ENCODE assay signal across 17 cellular contexts in genomic region chrX:53379008-53379710, GRCh38. TPM values are rescaled to one million over a fixed set of nuclear protein-coding genes. Genes with fewer than 3 reads are reported as not detected.
DNase-seq lines count a peak whose midpoint lies in the region; ATAC-seq, FAIRE-seq and TF ChIP-seq lines count a peak whose summit lies in the region.
"Had no signal": no experiment of that assay in that cellular context is flagged by ENCODE, and none has a peak within 500 bp of the region (broad histone marks: within the 10 kb centered on the region; RNA-seq: fewer than 3 reads in every experiment).

No MANE protein-coding gene starts in this region.

- no peak overlapping the region for H3K27ac Mint-ChIP-seq in activated CD4-positive, alpha-beta T cell treated with anti-CD3 and anti-CD28 coated beads for 36 hours
- H3K27ac Mint-ChIP-seq: B cell had no signal

- in situ Hi-C loops in HepG2 (cut with HindIII; ENCODE audit: extremely low pct_ligation_motif_present, low pct_unique_long_range_greater_than_20kb) = no loop called here

- WGBS in HepG2 (ENCODE audit: low lambda C conversion rate) = 100% methylated on average over 2 of the region's 3 CpGs
- whole genome bisulfite sequencing in right lobe of liver (ENCODE audit: insufficient coverage, low coverage, low lambda C conversion rate, missing lambda C conversion rate) = 100% methylated on average over 3 of the region's 3 CpGs
- WGBS in mesenchymal stem cell = 100% methylated on average over 3 of the region's 3 CpGs
- WGBS in right cardiac atrium = 98% methylated on average over 3 of the region's 3 CpGs

- H3K4me3 ChIP-seq in HepG2 (replicated peaks in 1 of 3; ENCODE audit: insufficient read depth in 1 of 3, low read depth in 2 of 3, low read length in 3 of 3) = no peak overlapping the region
- no peak overlapping the region for H3K4me3 ChIP-seq in right lobe of liver
- H3K4me3 ChIP-seq in mesenchymal stem cell (ENCODE audit: insufficient read depth in 1 of 2, low read depth in 1 of 2, low read length in 2 of 2) = no peak overlapping the region
- no peak overlapping the region for H3K4me3 ChIP-seq in right cardiac atrium (ENCODE audit: low read length)
- H3K4me3 ChIP-seq: BLaER1 treated with 17β-estradiol and CSF1 and Interleukin-3, amounts not matched to agents 10 nM and 100 nM; GM23248; HAP-1 had no signal

- no peaks in the 10 kb centered on the region for H3K9me3 Mint-ChIP-seq in activated CD4-positive, alpha-beta T cell treated with anti-CD3 and anti-CD28 coated beads for 36 hours (ENCODE audit: low read depth)
- H3K9me3 Mint-ChIP-seq: CD8-positive, alpha-beta memory T cell had no signal

- BruUV-seq in HepG2 (replicated peaks; lab: Mats Ljungman, UMichigan) = no TSS peak

- TF ChIP-seq RAD21 in HepG2 (CRISPR knock-in tag; IDR thresholded peaks at IDR 0.05) = no peak

- no peak overlapping the region for H2BK12ac ChIP-seq in mesenchymal stem cell (ENCODE audit: low read length in 2 of 2)

- no peaks in the 10 kb centered on the region for H3K4me1 Mint-ChIP-seq in activated CD4-positive, alpha-beta T cell treated with anti-CD3 and anti-CD28 coated beads for 36 hours
- H3K4me1 Mint-ChIP-seq: B cell; CD8-positive, alpha-beta memory T cell had no signal

- no peak overlapping the region for H3K18ac ChIP-seq in mesenchymal stem cell (ENCODE audit: low read depth in 1 of 2, low read length in 2 of 2)

- no peak overlapping the region for H3K14ac ChIP-seq in mesenchymal stem cell (ENCODE audit: low read length in 2 of 2)

- peaks cover 17% of the 10 kb centered on the region for H3K4me1 ChIP-seq in HepG2 (ENCODE audit: insufficient read depth, low read length)
- H3K4me1 ChIP-seq in right lobe of liver = no peaks in the 10 kb centered on the region
- H3K4me1 ChIP-seq in mesenchymal stem cell (ENCODE audit: control insufficient read depth, insufficient read depth, low read depth, low read length) = peaks cover 14% of the 10 kb centered on the region
- no peaks in the 10 kb centered on the region for H3K4me1 ChIP-seq in right cardiac atrium (ENCODE audit: control insufficient read depth, insufficient read depth, low read length)
- H3K4me1 ChIP-seq: HAP-1 had no signal

- POLR2A ChIA-PET in activated CD4-positive, alpha-beta T cell treated with anti-CD3 and anti-CD28 coated beads for 36 hours (lab: Charles Lee) = no interaction called here
- POLR2A ChIA-PET in HepG2 (lab: Yijun Ruan, JAX) = no interaction called here

- H4K20me1 ChIP-seq in HepG2 (ENCODE audit: insufficient read depth, low read length) = no peaks in the 10 kb centered on the region

- TF ChIP-seq CTCF in HepG2 (CRISPR knock-in tag; IDR thresholded peaks at IDR 0.05) (no peak), right lobe of liver (IDR thresholded peaks at IDR 0.05) (no peak), omental fat pad (IDR thresholded peaks at IDR 0.05) (no peak)

- H2AFZ ChIP-seq in HepG2 (ENCODE audit: low read length) (no peak overlapping the region), mesenchymal stem cell (ENCODE audit: low read depth, low read length) (no peak overlapping the region)
- H2AFZ ChIP-seq: GM23248 had no signal

- no peak overlapping the region for H3K27ac ChIP-seq in HepG2 (ENCODE audit: extremely low read length, insufficient read depth, low read length)
- H3K27ac ChIP-seq in right lobe of liver = no peak overlapping the region
- H3K27ac ChIP-seq in mesenchymal stem cell (ENCODE audit: low read length, poor library complexity, severe bottlenecking) = peak overlapping the region; percentile 64
- no peak overlapping the region for H3K27ac ChIP-seq in right cardiac atrium (ENCODE audit: low read length)
- H3K27ac ChIP-seq: 22Rv1; BLaER1 treated with 17β-estradiol and CSF1 and Interleukin-3, amounts not matched to agents 10 nM and 100 nM; GM23248 had no signal

- H2BK120ac ChIP-seq in mesenchymal stem cell (ENCODE audit: low read depth, low read length) = no peak overlapping the region

- no peak overlapping the region for H4K8ac ChIP-seq in mesenchymal stem cell (ENCODE audit: low read length)

- CTCF ChIA-PET in activated CD4-positive, alpha-beta T cell treated with anti-CD3 and anti-CD28 coated beads for 36 hours (lab: Charles Lee) = interaction anchor here (2.0 kb wide), 1 partner anchor 66 kb away, joined by 9 read pairs; no protein-coding TSS in a partner anchor
- CTCF ChIA-PET in HepG2 (lab: Yijun Ruan, JAX; ENCODE audit: low intra/inter-chr PET ratio, low total read pairs) = no interaction called here

- intact Hi-C loops in activated CD4-positive, alpha-beta T cell treated with anti-CD3 and anti-CD28 coated beads for 36 hours (cut with DNase I, micrococcal nuclease) = no loop called here
- intact Hi-C loops in HepG2 (cut with micrococcal nuclease; ENCODE audit: unreplicated experiment) (no loop called here), right lobe of liver (cut with DNase I) (no loop called here), right cardiac atrium (cut with DNase I) (no loop called here)

- TF ChIP-seq POLR2A in HepG2 (IDR thresholded peaks at IDR 0.05; ENCODE audit: insufficient read depth in 1 of 2, low read depth in 2 of 2, low read length in 2 of 2) (no peak), right lobe of liver (IDR thresholded peaks at IDR 0.05) (no peak)

- H2BK15ac ChIP-seq in mesenchymal stem cell (ENCODE audit: low read depth, poor library complexity, severe bottlenecking) = no peak overlapping the region

- DNase-seq in activated CD4-positive, alpha-beta T cell treated with anti-CD3 and anti-CD28 coated beads for 36 hours = no peak
- no peak for DNase-seq in activated CD4-positive, alpha-beta T cell treated with anti-CD3 and anti-CD28 coated beads for 1 hour
- no peak for DNase-seq in HepG2 (ENCODE audit: low spot score)
- no peak for DNase-seq in right lobe of liver
- no peak for DNase-seq in mesenchymal stem cell
- DNase-seq in A172 (ENCODE audit: low spot score) = no peak
- DNase-seq in omental fat pad (ENCODE audit: low spot score) = no peak
- no peak for DNase-seq in right cardiac atrium
- DNase-seq: CD8-positive, alpha-beta memory T cell; COR-L47; GM23248 had no signal

- H3K36me3 ChIP-seq in HepG2 (replicated peaks in 1 of 2; ENCODE audit: control insufficient read depth in 1 of 2, insufficient read depth in 2 of 2, low read length in 2 of 2) = peaks cover 7 to 29% of the 10 kb centered on the region in 2 experiments
- peaks cover 0 to 48% (median 18%) of the 10 kb centered on the region in 4 donors for H3K36me3 ChIP-seq in right lobe of liver
- H3K36me3 ChIP-seq in mesenchymal stem cell (ENCODE audit: control insufficient read depth in 1 of 2, insufficient read depth in 2 of 2, low read depth in 1 of 2, low read length in 2 of 2) = peaks cover 28 to 70% of the 10 kb centered on the region in 2 experiments

- no peak for TF ChIP-seq EP300 in HepG2 (IDR thresholded peaks at IDR 0.05; ENCODE audit: low read depth in 2 of 2, low read length in 2 of 2)
- TF ChIP-seq EP300 in HepG2 (CRISPR knock-in tag; IDR thresholded peaks at IDR 0.05; ENCODE audit: borderline replicate concordance) = no peak

- H3K36me3 Mint-ChIP-seq in activated CD4-positive, alpha-beta T cell treated with anti-CD3 and anti-CD28 coated beads for 36 hours (ENCODE audit: low read depth) = peaks cover 46% of the 10 kb centered on the region

- no peak overlapping the region for H3K23ac ChIP-seq in mesenchymal stem cell (ENCODE audit: low read length in 2 of 2)

- H2AK5ac ChIP-seq in mesenchymal stem cell (ENCODE audit: low read length, severe bottlenecking) = peak overlapping the region; percentile 93

- H3K4me2 ChIP-seq in HepG2 (ENCODE audit: low read depth, low read length) = no peak overlapping the region
- no peak overlapping the region for H3K4me2 ChIP-seq in mesenchymal stem cell (ENCODE audit: low read length, poor library complexity, severe bottlenecking)
- H3K4me2 ChIP-seq: BLaER1 treated with 17β-estradiol and CSF1 and Interleukin-3, amounts not matched to agents 10 nM and 100 nM had no signal

- H3K4me3 Mint-ChIP-seq in activated CD4-positive, alpha-beta T cell treated with anti-CD3 and anti-CD28 coated beads for 36 hours = no peak overlapping the region
- H3K4me3 Mint-ChIP-seq: B cell; CD8-positive, alpha-beta memory T cell had no signal

- H3K27me3 Mint-ChIP-seq in activated CD4-positive, alpha-beta T cell treated with anti-CD3 and anti-CD28 coated beads for 36 hours = no peaks in the 10 kb centered on the region
- H3K27me3 Mint-ChIP-seq: B cell; CD8-positive, alpha-beta memory T cell had no signal

- H3K9ac ChIP-seq in HepG2 (ENCODE audit: insufficient read depth, low read depth, low read length) (no peak overlapping the region), mesenchymal stem cell (ENCODE audit: low read length) (no peak overlapping the region)
- H3K9ac ChIP-seq: BLaER1 treated with 17β-estradiol and CSF1 and Interleukin-3, amounts not matched to agents 10 nM and 100 nM; GM23248 had no signal

- no peak overlapping the region for H4K91ac ChIP-seq in mesenchymal stem cell (ENCODE audit: low read length)

- no peak overlapping the region for H2BK5ac ChIP-seq in mesenchymal stem cell (ENCODE audit: low read depth, low read length, poor library complexity, severe bottlenecking)

- no peaks in the 10 kb centered on the region for H3K79me1 ChIP-seq in mesenchymal stem cell (replicated peaks; ENCODE audit: low read length, poor library complexity, severe bottlenecking)

- no peaks in the 10 kb centered on the region for H3K9me3 ChIP-seq in HepG2 (ENCODE audit: low read length)
- no peaks in the 10 kb centered on the region for H3K9me3 ChIP-seq in right lobe of liver
- H3K9me3 ChIP-seq in mesenchymal stem cell (ENCODE audit: control insufficient read depth, low read length) = no peaks in the 10 kb centered on the region
- no peaks in the 10 kb centered on the region for H3K9me3 ChIP-seq in right cardiac atrium (ENCODE audit: control insufficient read depth, low read length)
- H3K9me3 ChIP-seq: HAP-1 had no signal

- H3K79me2 ChIP-seq in HepG2 (ENCODE audit: insufficient read depth, low read length) = no peaks in the 10 kb centered on the region

- H3K4ac ChIP-seq in mesenchymal stem cell (ENCODE audit: low read depth in 1 of 2, low read length in 2 of 2) = no peak overlapping the region

- peak; percentile 49 for ATAC-seq in activated CD4-positive, alpha-beta T cell treated with anti-CD3 and anti-CD28 coated beads for 36 hours
- ATAC-seq in HepG2 = no peak
- no peak for ATAC-seq in right lobe of liver
- ATAC-seq in omental fat pad (ENCODE audit: low FRiP score) = no peak
- no peak for ATAC-seq in right cardiac atrium

- no peak for FAIRE-seq in HepG2 (lab: Jason Lieb, UNC)
- FAIRE-seq: G401.6, GM12891 had no signal

- H3K27me3 ChIP-seq in HepG2 (ENCODE audit: control insufficient read depth in 1 of 2, insufficient read depth in 2 of 2, low read length in 2 of 2) = no peaks in the 10 kb centered on the region
- no peaks in the 10 kb centered on the region for H3K27me3 ChIP-seq in right lobe of liver
- no peaks in the 10 kb centered on the region for H3K27me3 ChIP-seq in mesenchymal stem cell (ENCODE audit: control insufficient read depth in 1 of 2, insufficient read depth in 1 of 2, low read length in 2 of 2)
- no peaks in the 10 kb centered on the region for H3K27me3 ChIP-seq in right cardiac atrium (ENCODE audit: control insufficient read depth, insufficient read depth)

RNA-seq across cellular contexts. Expression of gene SMC1A, which starts 43.3 kb away (rescaled TPM):
- 100 to 1,000 TPM; 155 to 190 TPM for total RNA-seq in activated CD4-positive, alpha-beta T cell treated with anti-CD3 and anti-CD28 coated beads for 36 hours
- 46.6 and 73.4 TPM in 2 replicates for total RNA-seq in HepG2 (2016; rRNA removed; fragmentation: Illumina TruSeq; extraction: Trizol)
- total RNA-seq in HepG2 (2016; cell fraction: cytosol; rRNA removed; fragmentation: Illumina TruSeq; extraction: Trizol; ENCODE audit: low read depth) = 3.3 and 3.9 TPM in 2 replicates
- total RNA-seq in HepG2 (2016; cell fraction: insoluble cytoplasmic fraction; rRNA removed; fragmentation: Illumina TruSeq; extraction: Trizol) = 45.9 and 65.7 TPM in 2 replicates
- 6.9 and 8.5 TPM in 2 replicates for total RNA-seq in HepG2 (2016; cell fraction: membrane; rRNA removed; fragmentation: Illumina TruSeq; extraction: Trizol)
- total RNA-seq in HepG2 (2016; cell fraction: nucleus; rRNA removed; fragmentation: Illumina TruSeq; extraction: Trizol) = 38.2 and 39.4 TPM in 2 replicates
- polyA plus RNA-seq in HepG2 (2011; rRNA removed) = 9.2 and 9.4 TPM in 2 replicates
- 10.7 and 12.6 TPM in 2 replicates for polyA plus RNA-seq in HepG2 (2011; cell fraction: cytosol; rRNA removed)
- polyA plus RNA-seq in HepG2 (2011; cell fraction: nucleus; rRNA removed) = 18.5 and 19.0 TPM in 2 replicates
- polyA plus RNA-seq in HepG2 (2012) = 23.8 and 26.7 TPM in 2 replicates
- polyA plus RNA-seq in HepG2 (2016; cell fraction: cytosol; fragmentation: Illumina TruSeq; extraction: Trizol; ENCODE audit: low read depth) = 0.83 and 1.0 TPM in 2 replicates
- polyA plus RNA-seq in HepG2 (2016; cell fraction: insoluble cytoplasmic fraction; fragmentation: Illumina TruSeq; extraction: Trizol; ENCODE audit: low read depth) = 34.9 and 53.3 TPM in 2 replicates
- polyA plus RNA-seq in HepG2 (2016; cell fraction: membrane; fragmentation: Illumina TruSeq; extraction: Trizol; ENCODE audit: low read depth) = 2.6 and 3.4 TPM in 2 replicates
- 42.0 TPM in 2 replicates for polyA plus RNA-seq in HepG2 (2016; cell fraction: nucleus; fragmentation: Illumina TruSeq; extraction: Trizol; ENCODE audit: insufficient read depth, low read depth)
- polyA minus RNA-seq in HepG2 (2011; rRNA and poly(A)+ RNA removed; ENCODE audit: low replicate concordance) = 17.8 and 135 TPM in 2 replicates
- polyA minus RNA-seq in HepG2 (2011; cell fraction: cytosol; rRNA and poly(A)+ RNA removed) = 20.4 and 24.1 TPM in 2 replicates
- 20.1 and 23.1 TPM in 2 replicates for polyA minus RNA-seq in HepG2 (2011; cell fraction: nucleus; rRNA and poly(A)+ RNA removed)
- total RNA-seq in right lobe of liver = 10 to 100 TPM; 21.2 to 41.1 (median 32.3) TPM
- polyA plus RNA-seq in mesenchymal stem cell (2013, experiment 1 of 2) = 18.8 TPM
- polyA plus RNA-seq in mesenchymal stem cell (2013, experiment 2 of 2) = 18.6 TPM
- total RNA-seq in A172 (2014; rRNA removed; shearing (Covaris generic)) = 32.5 and 54.9 TPM in 2 replicates
- total RNA-seq in omental fat pad = 10 to 100 TPM; 29.1 to 38.1 (median 29.7) TPM
- total RNA-seq in right cardiac atrium = 10 to 100 TPM; 41.9 to 50.3 (median 49.2) TPM
- 9.4 TPM for polyA plus RNA-seq in right cardiac atrium

RNA-seq across cellular contexts. Expression of gene RIBC1, which starts 43.5 kb away (rescaled TPM):
- total RNA-seq in activated CD4-positive, alpha-beta T cell treated with anti-CD3 and anti-CD28 coated beads for 36 hours = under 1 TPM; 0.46 to 0.95 TPM
- total RNA-seq in HepG2 (2016; rRNA removed; fragmentation: Illumina TruSeq; extraction: Trizol) (0.29 and 0.55 TPM in 2 replicates), right lobe of liver (under 1 TPM in 4 of 6 experiments, not detected in 2; 0.22 to 0.88 (median 0.32) TPM), omental fat pad (1 to 10 TPM in 1 of 4 donors, under 1 TPM in 2, not detected in 1; 0.38 to 1.9 (median 0.74) TPM), right cardiac atrium (1 to 10 TPM in 1 of 4 donors, under 1 TPM in 3; 0.67 to 1.8 (median 0.83) TPM)
- total RNA-seq in HepG2 (2016; cell fraction: cytosol; rRNA removed; fragmentation: Illumina TruSeq; extraction: Trizol; ENCODE audit: low read depth) = 0.26 and 0.40 TPM in 2 replicates
- total RNA-seq in HepG2 (2016; cell fraction: insoluble cytoplasmic fraction; rRNA removed; fragmentation: Illumina TruSeq; extraction: Trizol) = 0.45 and 0.52 TPM in 2 replicates
- 0.49 and 0.69 TPM in 2 replicates for total RNA-seq in HepG2 (2016; cell fraction: membrane; rRNA removed; fragmentation: Illumina TruSeq; extraction: Trizol)
- 0.99 TPM in 1 of 2 replicates, not detected in the other for total RNA-seq in HepG2 (2016; cell fraction: nucleus; rRNA removed; fragmentation: Illumina TruSeq; extraction: Trizol)
- polyA plus RNA-seq in HepG2 (2011; rRNA removed) (0.04 TPM in 1 of 2 replicates, not detected in the other), right cardiac atrium (1.1 TPM)
- polyA plus RNA-seq in HepG2 (2011; cell fraction: cytosol; rRNA removed) = 0.04 TPM in 1 of 2 replicates, not detected in the other
- 0.35 and 0.39 TPM in 2 replicates for polyA plus RNA-seq in HepG2 (2011; cell fraction: nucleus; rRNA removed)
- 0.20 and 0.32 TPM in 2 replicates for polyA plus RNA-seq in HepG2 (2012)
- polyA plus RNA-seq in HepG2 (2016; cell fraction: cytosol; fragmentation: Illumina TruSeq; extraction: Trizol; ENCODE audit: low read depth) = 0.57 and 0.59 TPM in 2 replicates
- polyA plus RNA-seq in HepG2 (2016; cell fraction: insoluble cytoplasmic fraction; fragmentation: Illumina TruSeq; extraction: Trizol; ENCODE audit: low read depth) = 0.44 and 0.89 TPM in 2 replicates
- polyA plus RNA-seq in HepG2 (2016; cell fraction: membrane; fragmentation: Illumina TruSeq; extraction: Trizol; ENCODE audit: low read depth) = 0.45 and 0.62 TPM in 2 replicates
- 1.0 and 1.3 TPM in 2 replicates for polyA plus RNA-seq in HepG2 (2016; cell fraction: nucleus; fragmentation: Illumina TruSeq; extraction: Trizol; ENCODE audit: insufficient read depth, low read depth)
- 0.51 TPM in 1 of 2 replicates, not detected in the other for polyA minus RNA-seq in HepG2 (2011; rRNA and poly(A)+ RNA removed; ENCODE audit: low replicate concordance)
- not detected in 2 replicates for polyA minus RNA-seq in HepG2 (2011; cell fraction: cytosol; rRNA and poly(A)+ RNA removed)
- 0.25 TPM in 1 of 2 replicates, not detected in the other for polyA minus RNA-seq in HepG2 (2011; cell fraction: nucleus; rRNA and poly(A)+ RNA removed)
- polyA plus RNA-seq in mesenchymal stem cell (2013, experiment 1 of 2) = 0.70 TPM
- 0.79 TPM for polyA plus RNA-seq in mesenchymal stem cell (2013, experiment 2 of 2)
- 0.48 and 2.6 TPM in 2 replicates for total RNA-seq in A172 (2014; rRNA removed; shearing (Covaris generic))

RNA-seq across cellular contexts. Expression of gene HSD17B10, which starts 55.0 kb away (rescaled TPM):
- 10 to 100 TPM; 89.0 to 92.7 TPM for total RNA-seq in activated CD4-positive, alpha-beta T cell treated with anti-CD3 and anti-CD28 coated beads for 36 hours
- 84.7 and 98.9 TPM in 2 replicates for total RNA-seq in HepG2 (2016; rRNA removed; fragmentation: Illumina TruSeq; extraction: Trizol)
- total RNA-seq in HepG2 (2016; cell fraction: cytosol; rRNA removed; fragmentation: Illumina TruSeq; extraction: Trizol; ENCODE audit: low read depth) = 37.0 and 38.1 TPM in 2 replicates
- 87.2 and 108 TPM in 2 replicates for total RNA-seq in HepG2 (2016; cell fraction: insoluble cytoplasmic fraction; rRNA removed; fragmentation: Illumina TruSeq; extraction: Trizol)
- total RNA-seq in HepG2 (2016; cell fraction: membrane; rRNA removed; fragmentation: Illumina TruSeq; extraction: Trizol) = 33.9 and 35.8 TPM in 2 replicates
- total RNA-seq in HepG2 (2016; cell fraction: nucleus; rRNA removed; fragmentation: Illumina TruSeq; extraction: Trizol) = 29.1 and 33.1 TPM in 2 replicates
- polyA plus RNA-seq in HepG2 (2011; rRNA removed) = 68.7 and 69.0 TPM in 2 replicates
- 86.2 and 110 TPM in 2 replicates for polyA plus RNA-seq in HepG2 (2011; cell fraction: cytosol; rRNA removed)
- polyA plus RNA-seq in HepG2 (2011; cell fraction: nucleus; rRNA removed) = 28.3 and 32.1 TPM in 2 replicates
- 37.7 and 38.3 TPM in 2 replicates for polyA plus RNA-seq in HepG2 (2012)
- 43.3 and 45.2 TPM in 2 replicates for polyA plus RNA-seq in HepG2 (2016; cell fraction: cytosol; fragmentation: Illumina TruSeq; extraction: Trizol; ENCODE audit: low read depth)
- 112 and 123 TPM in 2 replicates for polyA plus RNA-seq in HepG2 (2016; cell fraction: insoluble cytoplasmic fraction; fragmentation: Illumina TruSeq; extraction: Trizol; ENCODE audit: low read depth)
- polyA plus RNA-seq in HepG2 (2016; cell fraction: membrane; fragmentation: Illumina TruSeq; extraction: Trizol; ENCODE audit: low read depth) = 32.5 and 35.0 TPM in 2 replicates
- polyA plus RNA-seq in HepG2 (2016; cell fraction: nucleus; fragmentation: Illumina TruSeq; extraction: Trizol; ENCODE audit: insufficient read depth, low read depth) = 60.5 and 61.8 TPM in 2 replicates
- 74.5 and 465 TPM in 2 replicates for polyA minus RNA-seq in HepG2 (2011; rRNA and poly(A)+ RNA removed; ENCODE audit: low replicate concordance)
- 20.7 and 21.4 TPM in 2 replicates for polyA minus RNA-seq in HepG2 (2011; cell fraction: cytosol; rRNA and poly(A)+ RNA removed)
- 8.0 and 9.1 TPM in 2 replicates for polyA minus RNA-seq in HepG2 (2011; cell fraction: nucleus; rRNA and poly(A)+ RNA removed)
- 100 to 1,000 TPM; 123 to 213 (median 137) TPM for total RNA-seq in right lobe of liver
- 69.4 TPM for polyA plus RNA-seq in mesenchymal stem cell (2013, experiment 1 of 2)
- 69.8 TPM for polyA plus RNA-seq in mesenchymal stem cell (2013, experiment 2 of 2)
- 128 and 156 TPM in 2 replicates for total RNA-seq in A172 (2014; rRNA removed; shearing (Covaris generic))
- total RNA-seq in omental fat pad = 10 to 100 TPM; 69.7 to 92.0 (median 80.7) TPM
- 100 to 1,000 TPM in 2 of 4 donors, 10 to 100 TPM in 2; 89.3 to 113 (median 106) TPM for total RNA-seq in right cardiac atrium
- polyA plus RNA-seq in right cardiac atrium = 107 TPM
